ENCODE assay signal across 32 cellular contexts in genomic region chr2:219403861-219404260, GRCh38. TPM values are rescaled to one million over a fixed set of nuclear protein-coding genes. Genes with fewer than 3 reads are reported as not detected.
DNase-seq lines count a peak whose midpoint lies in the region; ATAC-seq, FAIRE-seq and TF ChIP-seq lines count a peak whose summit lies in the region.
"Had no signal": no experiment of that assay in that cellular context is flagged by ENCODE, and none has a peak within 500 bp of the region (broad histone marks: within the 10 kb centered on the region; RNA-seq: fewer than 3 reads in every experiment).

No MANE protein-coding gene starts in this region.

- BruUV-seq in HepG2 (replicated peaks; lab: Mats Ljungman, UMichigan): no TSS peak

- no peak for TF ChIP-seq POLR2A in HepG2 (IDR thresholded peaks at IDR 0.05; ENCODE audit: insufficient read depth in 1 of 2, low read depth in 2 of 2, low read length in 2 of 2)
- TF ChIP-seq POLR2A in right lobe of liver (IDR thresholded peaks at IDR 0.05): no peak
- TF ChIP-seq POLR2A in sigmoid colon (IDR thresholded peaks at IDR 0.05): no peak
- no peak for TF ChIP-seq POLR2A in vagina (IDR thresholded peaks at IDR 0.05)

- peaks cover 35% of the 10 kb centered on the region for H3K4me1 ChIP-seq in HepG2 (ENCODE audit: insufficient read depth, low read length)
- H3K4me1 ChIP-seq in right lobe of liver: peaks cover 0 to 8% (median 0%) of the 10 kb centered on the region in 4 donors
- peaks cover 4% of the 10 kb centered on the region for H3K4me1 ChIP-seq in right cardiac atrium (ENCODE audit: control insufficient read depth, insufficient read depth, low read length)
- H3K4me1 ChIP-seq in sigmoid colon: peaks cover 0 to 65% (median 46%) of the 10 kb centered on the region in 4 donors
- no peaks in the 10 kb centered on the region for H3K4me1 ChIP-seq in vagina

- TF ChIP-seq RAD21 in HepG2 (CRISPR knock-in tag; IDR thresholded peaks at IDR 0.05): no peak

- 54% methylated on average over 9 of the region's 9 CpGs for WGBS in HepG2 (ENCODE audit: low lambda C conversion rate)
- WGBS in right lobe of liver (ENCODE audit: insufficient coverage, low coverage, low lambda C conversion rate, missing lambda C conversion rate): 77% methylated on average over 8 of the region's 9 CpGs
- 88% methylated on average over 9 of the region's 9 CpGs for WGBS in right cardiac atrium
- WGBS in sigmoid colon, 2 donors: 93% methylated on average over 9 of the region's 9 CpGs

- intact Hi-C loops in HepG2 (cut with micrococcal nuclease; ENCODE audit: unreplicated experiment): loop anchor here (1.0 to 2.0 kb wide), 2 partner anchors 55 to 126 kb away; no protein-coding TSS in a partner anchor
- intact Hi-C loops in right lobe of liver (cut with DNase I): loop anchor here in 1 of 2 donors (10.0 kb wide), 1 partner anchor 121 kb away; no protein-coding TSS in a partner anchor
- intact Hi-C loops in right cardiac atrium (cut with DNase I): loop anchor here (2.0 to 10.0 kb wide), 6 partner anchors 51 to 288 kb away; no protein-coding TSS in a partner anchor
- intact Hi-C loops in sigmoid colon (cut with DNase I): loop anchor here (1.0 to 2.0 kb wide), 2 partner anchors 119 to 126 kb away; no protein-coding TSS in a partner anchor
- intact Hi-C loops in vagina (cut with DNase I): loop anchor here (2.0 kb wide), 1 partner anchor 123 kb away; no protein-coding TSS in a partner anchor

- no peak overlapping the region for H3K27ac ChIP-seq in HepG2 (ENCODE audit: extremely low read length, insufficient read depth, low read length)
- H3K27ac ChIP-seq in right lobe of liver: no peak overlapping the region
- peak overlapping the region; percentile 78 for H3K27ac ChIP-seq in right cardiac atrium (ENCODE audit: low read length)
- peak overlapping the region; percentile 88 to 99 (median 96) for H3K27ac ChIP-seq in sigmoid colon
- peak overlapping the region; percentile 59 for H3K27ac ChIP-seq in vagina
- H3K27ac ChIP-seq: adrenal gland, body of pancreas, KMS-11, neutrophil, thyroid gland had no signal

- H3K36me3 ChIP-seq in HepG2 (replicated peaks in 1 of 2; ENCODE audit: control insufficient read depth in 1 of 2, insufficient read depth in 2 of 2, low read length in 2 of 2): no peaks in the 10 kb centered on the region
- no peaks in the 10 kb centered on the region for H3K36me3 ChIP-seq in right lobe of liver
- H3K36me3 ChIP-seq in sigmoid colon: no peaks in the 10 kb centered on the region
- H3K36me3 ChIP-seq in vagina: no peaks in the 10 kb centered on the region
- H3K36me3 ChIP-seq: adrenal gland, BE2C, MG63, neutrophil, thyroid gland had no signal

- H3K9ac ChIP-seq in HepG2 (ENCODE audit: insufficient read depth, low read depth, low read length): no peak overlapping the region
- H3K9ac ChIP-seq: KMS-11 had no signal

- DNase-seq in HepG2 (ENCODE audit: low spot score): no peak
- no peak for DNase-seq in right lobe of liver
- DNase-seq in right cardiac atrium: peak in 1 of 3 donors; percentile 20
- no peak for DNase-seq in sigmoid colon
- no peak for DNase-seq in vagina (ENCODE audit: extremely low spot score in 2 of 2)
- no peak for DNase-seq in 8988T
- no peak for DNase-seq in SHP77 (lab: John Stamatoyannopoulos, UW)
- DNase-seq in activated CD4-positive, alpha-beta T cell treated with anti-CD3 and anti-CD28 coated beads, Interleukin-2, amount 50 U/mL, for 48 hours: no peak
- DNase-seq: ACHN; activated CD4-positive, alpha-beta T cell treated with anti-CD3 and anti-CD28 coated beads for 1 hour; activated naive CD4-positive, alpha-beta T cell treated with anti-CD3 and anti-CD28 coated beads, Interleukin-2, amount 10 ng/mL, durations not matched to agents 7 days and 5 days; adrenal gland; BE2C; body of pancreas; CD8-positive, alpha-beta T cell; mesendoderm; MG63; naive B cell; NCI-H1105 treated with DMSO at 0.1 percent for 48 hours; NCI-H1930; NCI-H524 treated with DMSO at 0.1 percent for 48 hours; stimulated activated naive CD8-positive, alpha-beta T cell treated with anti-CD3 and anti-CD28 coated beads, Interleukin-15, Interleukin-2, amounts not matched to agents 100 U/mL and 50 U/mL, for 24 hours; T-helper 2 cell; thyroid gland had no signal

- FAIRE-seq in HepG2 (lab: Jason Lieb, UNC): no peak
- FAIRE-seq: endothelial cell of umbilical vein, GM19239 had no signal

- POLR2A ChIA-PET in HepG2 (lab: Yijun Ruan, JAX): interaction anchor here (0.8 to 0.9 kb wide), 2 partner anchors 16 to 126 kb away, joined by 3 read pairs; partner anchors contain the start of gene DNPEP

- no peak overlapping the region for H3K4me2 ChIP-seq in HepG2 (ENCODE audit: low read depth, low read length)
- H3K4me2 ChIP-seq: KMS-11 had no signal

- in situ Hi-C loops in HepG2 (cut with HindIII; ENCODE audit: extremely low pct_ligation_motif_present, low pct_unique_long_range_greater_than_20kb): loop anchor here (5.0 kb wide), 1 partner anchor 128 kb away; no protein-coding TSS in a partner anchor

- ATAC-seq in HepG2 (no peak), right lobe of liver (no peak), right cardiac atrium (no peak)
- ATAC-seq: activated T-helper 17 cell treated with anti-CD3 and anti-CD28 coated beads, Interleukin-2, amount 50 U/mL, for 72 hours; body of pancreas; CD8-positive, alpha-beta T cell; left lobe of liver; stimulated activated naive CD8-positive, alpha-beta T cell treated with anti-CD3 and anti-CD28 coated beads, Interleukin-15, Interleukin-2, amounts not matched to agents 100 U/mL and 50 U/mL, for 24 hours had no signal

- no peaks in the 10 kb centered on the region; the same call in 1 of the 2 replicates for H4K20me1 ChIP-seq in HepG2 (ENCODE audit: insufficient read depth, low read length)

- no peaks in the 10 kb centered on the region for H3K79me2 ChIP-seq in HepG2 (ENCODE audit: insufficient read depth, low read length)

- H3K9me3 ChIP-seq in HepG2 (ENCODE audit: low read length) (no peaks in the 10 kb centered on the region), right lobe of liver (no peaks in the 10 kb centered on the region), right cardiac atrium (ENCODE audit: control insufficient read depth, low read length) (no peaks in the 10 kb centered on the region), sigmoid colon (no peaks in the 10 kb centered on the region), vagina (no peaks in the 10 kb centered on the region)
- H3K9me3 ChIP-seq: adrenal gland, BE2C, body of pancreas, MG63, neutrophil, thyroid gland had no signal

- peaks cover 3 to 39% of the 10 kb centered on the region in 2 experiments; a peak in 4 of 5 replicates for H3K27me3 ChIP-seq in HepG2 (ENCODE audit: control insufficient read depth in 1 of 2, insufficient read depth in 2 of 2, low read length in 2 of 2)
- no peaks in the 10 kb centered on the region for H3K27me3 ChIP-seq in right lobe of liver
- no peaks in the 10 kb centered on the region for H3K27me3 ChIP-seq in right cardiac atrium (ENCODE audit: control insufficient read depth, insufficient read depth)
- H3K27me3 ChIP-seq in sigmoid colon: no peaks in the 10 kb centered on the region
- no peaks in the 10 kb centered on the region for H3K27me3 ChIP-seq in vagina
- H3K27me3 ChIP-seq: adrenal gland, BE2C, body of pancreas, MG63, thyroid gland had no signal

- no peak overlapping the region for H3K4me3 ChIP-seq in HepG2 (replicated peaks in 1 of 3; ENCODE audit: insufficient read depth in 1 of 3, low read depth in 2 of 3, low read length in 3 of 3)
- no peak overlapping the region for H3K4me3 ChIP-seq in right lobe of liver
- H3K4me3 ChIP-seq in right cardiac atrium (ENCODE audit: low read length): no peak overlapping the region
- peak overlapping the region in 1 of 4 donors; percentile 28 for H3K4me3 ChIP-seq in sigmoid colon
- no peak overlapping the region for H3K4me3 ChIP-seq in vagina
- H3K4me3 ChIP-seq: adrenal gland, body of pancreas, MG63, skin epidermis, thyroid gland had no signal

- TF ChIP-seq EP300 in HepG2 (IDR thresholded peaks at IDR 0.05; ENCODE audit: low read depth in 2 of 2, low read length in 2 of 2) (no peak), HepG2 (CRISPR knock-in tag; IDR thresholded peaks at IDR 0.05; ENCODE audit: borderline replicate concordance) (no peak), sigmoid colon (IDR thresholded peaks at IDR 0.05) (no peak)

- CTCF ChIA-PET in HepG2 (lab: Yijun Ruan, JAX; ENCODE audit: low intra/inter-chr PET ratio, low total read pairs): interaction anchor here (1.5 to 1.9 kb wide), 2 partner anchors 106 to 126 kb away, joined by 5 to 19 read pairs; no protein-coding TSS in a partner anchor

- TF ChIP-seq CTCF in HepG2 (CRISPR knock-in tag; IDR thresholded peaks at IDR 0.05) (no peak), right lobe of liver (IDR thresholded peaks at IDR 0.05) (no peak), sigmoid colon (IDR thresholded peaks at IDR 0.05) (no peak), vagina (IDR thresholded peaks at IDR 0.05) (no peak)

- H2AFZ ChIP-seq in HepG2 (ENCODE audit: low read length): no peak overlapping the region

RNA-seq across cellular contexts. Expression of gene DES, which starts 14.3 kb away (rescaled TPM):
- not detected in 2 replicates for total RNA-seq in HepG2 (2016; rRNA removed; fragmentation: Illumina TruSeq; extraction: Trizol)
- 0.10 TPM in 1 of 2 replicates, not detected in the other for total RNA-seq in HepG2 (2016; cell fraction: cytosol; rRNA removed; fragmentation: Illumina TruSeq; extraction: Trizol; ENCODE audit: low read depth)
- not detected in 2 replicates for total RNA-seq in HepG2 (2016; cell fraction: insoluble cytoplasmic fraction; rRNA removed; fragmentation: Illumina TruSeq; extraction: Trizol)
- not detected in 2 replicates for total RNA-seq in HepG2 (2016; cell fraction: membrane; rRNA removed; fragmentation: Illumina TruSeq; extraction: Trizol)
- not detected in 2 replicates for total RNA-seq in HepG2 (2016; cell fraction: nucleus; rRNA removed; fragmentation: Illumina TruSeq; extraction: Trizol)
- polyA plus RNA-seq in HepG2 (2011; rRNA removed): 0.21 TPM in 1 of 2 replicates, not detected in the other
- 0.05 and 0.09 TPM in 2 replicates for polyA plus RNA-seq in HepG2 (2011; cell fraction: cytosol; rRNA removed)
- polyA plus RNA-seq in HepG2 (2011; cell fraction: nucleus; rRNA removed): 0.51 TPM in 1 of 2 replicates, not detected in the other
- polyA plus RNA-seq in HepG2 (2012): not detected in 2 replicates
- polyA plus RNA-seq in HepG2 (2016; cell fraction: cytosol; fragmentation: Illumina TruSeq; extraction: Trizol; ENCODE audit: low read depth): not detected in 2 replicates
- not detected in 2 replicates for polyA plus RNA-seq in HepG2 (2016; cell fraction: insoluble cytoplasmic fraction; fragmentation: Illumina TruSeq; extraction: Trizol; ENCODE audit: low read depth)
- polyA plus RNA-seq in HepG2 (2016; cell fraction: membrane; fragmentation: Illumina TruSeq; extraction: Trizol; ENCODE audit: low read depth): not detected in 2 replicates
- not detected in 2 replicates for polyA plus RNA-seq in HepG2 (2016; cell fraction: nucleus; fragmentation: Illumina TruSeq; extraction: Trizol; ENCODE audit: insufficient read depth, low read depth)
- polyA minus RNA-seq in HepG2 (2011; rRNA and poly(A)+ RNA removed; ENCODE audit: low replicate concordance): 0.06 and 8.3 TPM in 2 replicates
- not detected in 2 replicates for polyA minus RNA-seq in HepG2 (2011; cell fraction: cytosol; rRNA and poly(A)+ RNA removed)
- polyA minus RNA-seq in HepG2 (2011; cell fraction: nucleus; rRNA and poly(A)+ RNA removed): not detected in 2 replicates
- total RNA-seq in right lobe of liver: 10 to 100 TPM in 1 of 6 experiments, 1 to 10 TPM in 5; 1.2 to 25.6 (median 2.5) TPM
- total RNA-seq in right cardiac atrium: over 10,000 TPM in 1 of 4 donors, 1,000 to 10,000 TPM in 3; 6,970 to 10,932 (median 7,338) TPM
- polyA plus RNA-seq in right cardiac atrium: 9,146 TPM
- over 10,000 TPM in 3 of 4 donors, 1,000 to 10,000 TPM in 1; 7,366 to 30,562 (median 13,340) TPM for total RNA-seq in sigmoid colon
- 100 to 1,000 TPM in 2 of 3 donors, 10 to 100 TPM in 1; 35.1 to 264 (median 162) TPM for polyA plus RNA-seq in sigmoid colon
- total RNA-seq in vagina: 883 TPM
- total RNA-seq: activated T-helper 17 cell treated with anti-CD3 and anti-CD28 coated beads, Interleukin-2, amount 50 U/mL, for 72 hours; CD8-positive, alpha-beta T cell; endothelial cell of umbilical vein; glomerular endothelial cell had no signal
- polyA plus RNA-seq: endothelial cell of umbilical vein had no signal

RNA-seq across cellular contexts. Expression of gene DNPEP, which starts 16.1 kb away (rescaled TPM):
- total RNA-seq in HepG2 (2016; rRNA removed; fragmentation: Illumina TruSeq; extraction: Trizol) (103 and 104 TPM in 2 replicates), right lobe of liver (10 to 100 TPM; 37.1 to 60.2 (median 47.0) TPM), right cardiac atrium (10 to 100 TPM; 42.2 to 58.8 (median 56.2) TPM), sigmoid colon (10 to 100 TPM; 43.2 to 62.8 (median 53.1) TPM), vagina (62.9 TPM)
- total RNA-seq in HepG2 (2016; cell fraction: cytosol; rRNA removed; fragmentation: Illumina TruSeq; extraction: Trizol; ENCODE audit: low read depth): 50.2 and 51.7 TPM in 2 replicates
- 93.4 and 106 TPM in 2 replicates for total RNA-seq in HepG2 (2016; cell fraction: insoluble cytoplasmic fraction; rRNA removed; fragmentation: Illumina TruSeq; extraction: Trizol)
- 77.6 and 92.7 TPM in 2 replicates for total RNA-seq in HepG2 (2016; cell fraction: membrane; rRNA removed; fragmentation: Illumina TruSeq; extraction: Trizol)
- 62.5 and 67.1 TPM in 2 replicates for total RNA-seq in HepG2 (2016; cell fraction: nucleus; rRNA removed; fragmentation: Illumina TruSeq; extraction: Trizol)
- polyA plus RNA-seq in HepG2 (2011; rRNA removed) (109 and 130 TPM in 2 replicates), right cardiac atrium (50.0 TPM), sigmoid colon (100 to 1,000 TPM; 108 to 137 (median 132) TPM)
- 66.5 and 97.7 TPM in 2 replicates for polyA plus RNA-seq in HepG2 (2011; cell fraction: cytosol; rRNA removed)
- polyA plus RNA-seq in HepG2 (2011; cell fraction: nucleus; rRNA removed): 277 and 306 TPM in 2 replicates
- polyA plus RNA-seq in HepG2 (2012): 76.3 and 101 TPM in 2 replicates
- polyA plus RNA-seq in HepG2 (2016; cell fraction: cytosol; fragmentation: Illumina TruSeq; extraction: Trizol; ENCODE audit: low read depth): 62.5 and 80.3 TPM in 2 replicates
- polyA plus RNA-seq in HepG2 (2016; cell fraction: insoluble cytoplasmic fraction; fragmentation: Illumina TruSeq; extraction: Trizol; ENCODE audit: low read depth): 93.7 and 94.8 TPM in 2 replicates
- 72.3 and 84.5 TPM in 2 replicates for polyA plus RNA-seq in HepG2 (2016; cell fraction: membrane; fragmentation: Illumina TruSeq; extraction: Trizol; ENCODE audit: low read depth)
- polyA plus RNA-seq in HepG2 (2016; cell fraction: nucleus; fragmentation: Illumina TruSeq; extraction: Trizol; ENCODE audit: insufficient read depth, low read depth): 145 and 149 TPM in 2 replicates
- polyA minus RNA-seq in HepG2 (2011; rRNA and poly(A)+ RNA removed; ENCODE audit: low replicate concordance): 78.0 and 193 TPM in 2 replicates
- 37.2 and 45.9 TPM in 2 replicates for polyA minus RNA-seq in HepG2 (2011; cell fraction: cytosol; rRNA and poly(A)+ RNA removed)
- polyA minus RNA-seq in HepG2 (2011; cell fraction: nucleus; rRNA and poly(A)+ RNA removed): 77.3 and 82.6 TPM in 2 replicates

RNA-seq across cellular contexts. Expression of gene SPEG, which starts 30.8 kb away (rescaled TPM):
- 0.18 TPM in 1 of 2 replicates, not detected in the other for total RNA-seq in HepG2 (2016; rRNA removed; fragmentation: Illumina TruSeq; extraction: Trizol)
- total RNA-seq in HepG2 (2016; cell fraction: cytosol; rRNA removed; fragmentation: Illumina TruSeq; extraction: Trizol; ENCODE audit: low read depth): 0.51 TPM in 1 of 2 replicates, not detected in the other
- 0.06 TPM in 1 of 2 replicates, not detected in the other for total RNA-seq in HepG2 (2016; cell fraction: insoluble cytoplasmic fraction; rRNA removed; fragmentation: Illumina TruSeq; extraction: Trizol)
- total RNA-seq in HepG2 (2016; cell fraction: membrane; rRNA removed; fragmentation: Illumina TruSeq; extraction: Trizol): 0.12 and 1.1 TPM in 2 replicates
- 0.71 TPM in 1 of 2 replicates, not detected in the other for total RNA-seq in HepG2 (2016; cell fraction: nucleus; rRNA removed; fragmentation: Illumina TruSeq; extraction: Trizol)
- 0.24 and 0.94 TPM in 2 replicates for polyA plus RNA-seq in HepG2 (2011; rRNA removed)
- 0.13 and 0.20 TPM in 2 replicates for polyA plus RNA-seq in HepG2 (2011; cell fraction: cytosol; rRNA removed)
- polyA plus RNA-seq in HepG2 (2011; cell fraction: nucleus; rRNA removed): 0.45 and 1.0 TPM in 2 replicates
- 0.93 and 1.4 TPM in 2 replicates for polyA plus RNA-seq in HepG2 (2012)
- 0.38 and 0.63 TPM in 2 replicates for polyA plus RNA-seq in HepG2 (2016; cell fraction: cytosol; fragmentation: Illumina TruSeq; extraction: Trizol; ENCODE audit: low read depth)
- 0.98 TPM in 1 of 2 replicates, not detected in the other for polyA plus RNA-seq in HepG2 (2016; cell fraction: insoluble cytoplasmic fraction; fragmentation: Illumina TruSeq; extraction: Trizol; ENCODE audit: low read depth)
- 0.58 and 1.4 TPM in 2 replicates for polyA plus RNA-seq in HepG2 (2016; cell fraction: membrane; fragmentation: Illumina TruSeq; extraction: Trizol; ENCODE audit: low read depth)
- 0.41 TPM in 1 of 2 replicates, not detected in the other for polyA plus RNA-seq in HepG2 (2016; cell fraction: nucleus; fragmentation: Illumina TruSeq; extraction: Trizol; ENCODE audit: insufficient read depth, low read depth)
- polyA minus RNA-seq in HepG2 (2011; rRNA and poly(A)+ RNA removed; ENCODE audit: low replicate concordance): 0.44 and 4.0 TPM in 2 replicates
- not detected in 2 replicates for polyA minus RNA-seq in HepG2 (2011; cell fraction: cytosol; rRNA and poly(A)+ RNA removed)
- polyA minus RNA-seq in HepG2 (2011; cell fraction: nucleus; rRNA and poly(A)+ RNA removed): 0.37 and 1.8 TPM in 2 replicates
- total RNA-seq in right lobe of liver: 1 to 10 TPM in 1 of 6 experiments, under 1 TPM in 5; 0.24 to 1.5 (median 0.48) TPM
- 100 to 1,000 TPM; 122 to 176 (median 159) TPM for total RNA-seq in right cardiac atrium
- polyA plus RNA-seq in right cardiac atrium: 85.5 TPM
- 100 to 1,000 TPM; 123 to 321 (median 194) TPM for total RNA-seq in sigmoid colon
- polyA plus RNA-seq in sigmoid colon: 10 to 100 TPM in 2 of 3 donors, 1 to 10 TPM in 1; 6.0 to 25.4 (median 13.4) TPM
- total RNA-seq in vagina: 28.2 TPM

Comparison
In these comparisons a context has a peak if more than half of its experiments do, and no peak if none do; other contexts are left out.
1. H3K27ac ChIP-seq: peak in right cardiac atrium (single experiment), sigmoid colon (4 of 4) and vagina (single experiment); none in HepG2 (single experiment) and right lobe of liver (0 of 3).
2. RNA of gene DES, which starts 14.3 kb away (total RNA-seq): 7,366 to 30,562 TPM in sigmoid colon, 6,970 to 10,932 TPM in right cardiac atrium and 883 TPM in vagina (single experiment); 1.2 to 25.6 TPM in right lobe of liver and 0.10 TPM in HepG2; every median in the first group is over 10 times any median in the second.
3. RNA of gene SPEG, which starts 30.8 kb away (total RNA-seq): 123 to 321 TPM in sigmoid colon, 122 to 176 TPM in right cardiac atrium and 28.2 TPM in vagina (single experiment); 0.24 to 1.5 TPM in right lobe of liver and 0.06 to 1.1 TPM in HepG2; every median in the first group is over 10 times any median in the second.